In genomic region chr12:72053604-72054003, GRCh38 we compare ENCODE assay signal across 16 cellular contexts.
"Had no signal": no experiment of that assay in that cellular context is flagged by ENCODE, and none has a peak within 500 bp of the region (broad histone marks: within the 10 kb centered on the region; RNA-seq: fewer than 3 reads in every experiment).

No MANE protein-coding gene starts in this region.

- H3K9ac ChIP-seq: neural progenitor cell had no signal

- ATAC-seq: stimulated activated naive B cell treated with anti-CD40 and anti-IgM and Interleukin-4, amounts not matched to agents 10 μg/mL and 1 μg/mL and 100 μg/mL, for 72 hours had no signal

- H3K4me3 ChIP-seq: left ventricle myocardium inferior, neural progenitor cell, right atrium auricular region, spleen, tibial nerve had no signal

- H3K9me3 ChIP-seq: left ventricle myocardium inferior, right atrium auricular region, spleen, tibial nerve had no signal

- H3K4me2 ChIP-seq: neural progenitor cell had no signal

- H3K36me3 ChIP-seq: left ventricle myocardium inferior, neural progenitor cell, right atrium auricular region, spleen, tibial nerve had no signal

- DNase-seq: activated CD4-positive, alpha-beta T cell treated with anti-CD3 and anti-CD28 coated beads, Interleukin-2, amount 50 U/mL, for 4 hours; activated naive CD4-positive, alpha-beta T cell treated with anti-CD3 and anti-CD28 coated beads, Interleukin-2, amount 50 U/mL, for 16 hours; activated T-cell treated with anti-CD3 and anti-CD28 coated beads, Interleukin-2, amount 50 U/mL, for 1 hour; cerebellar nuclear complex; dermis blood vessel endothelial cell; erythroblast; immature natural killer cell; left ventricle myocardium inferior; midbrain; posterior cingulate gyrus; spleen; stimulated activated CD4-positive, alpha-beta T cell treated with anti-CD3 and anti-CD28 coated beads, Interleukin-1b, Interleukin-23, amount 100 ng/mL, for 48 hours; stimulated activated naive B cell treated with anti-CD40 and anti-IgM and Interleukin-4, amounts not matched to agents 10 μg/mL and 1 μg/mL and 100 μg/mL, for 72 hours had no signal

- H3K27ac ChIP-seq: left ventricle myocardium inferior, neural progenitor cell, right atrium auricular region, spleen, tibial nerve had no signal

- H3K27me3 ChIP-seq: neural progenitor cell, right atrium auricular region, spleen, tibial nerve had no signal

- H3K4me1 ChIP-seq: left ventricle myocardium inferior, neural progenitor cell, right atrium auricular region, tibial nerve had no signal
